1 cellular context compared by ENCODE assay signal in the genomic region with DNA sequence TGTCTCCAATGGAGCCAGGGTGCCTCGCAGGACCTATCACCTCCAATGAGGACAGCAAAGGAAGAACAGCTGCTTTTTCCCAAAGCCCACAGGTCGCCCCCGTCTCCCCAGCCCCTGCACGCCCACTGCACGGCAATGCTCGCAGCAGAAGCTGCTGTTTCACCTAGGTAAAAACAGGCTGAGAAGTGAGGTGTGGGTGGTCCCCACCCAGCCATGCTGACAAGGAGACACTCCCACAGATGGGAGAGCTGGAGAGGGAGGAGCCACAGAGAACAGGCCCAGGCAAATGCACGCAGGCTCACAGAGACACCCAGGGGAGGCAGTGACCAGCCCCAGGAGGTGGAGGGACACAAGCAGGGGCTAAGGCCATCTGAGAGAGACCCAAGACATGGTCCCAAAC.
TF ChIP-seq lines count a peak whose summit lies in the region.

No MANE protein-coding gene starts in this region.

TF ChIP-seq in neural cell, 6 proteins besides CTCF, POLR2A, EP300 and RAD21 (continued from another document):
- TF ChIP-seq, protein P1, sequence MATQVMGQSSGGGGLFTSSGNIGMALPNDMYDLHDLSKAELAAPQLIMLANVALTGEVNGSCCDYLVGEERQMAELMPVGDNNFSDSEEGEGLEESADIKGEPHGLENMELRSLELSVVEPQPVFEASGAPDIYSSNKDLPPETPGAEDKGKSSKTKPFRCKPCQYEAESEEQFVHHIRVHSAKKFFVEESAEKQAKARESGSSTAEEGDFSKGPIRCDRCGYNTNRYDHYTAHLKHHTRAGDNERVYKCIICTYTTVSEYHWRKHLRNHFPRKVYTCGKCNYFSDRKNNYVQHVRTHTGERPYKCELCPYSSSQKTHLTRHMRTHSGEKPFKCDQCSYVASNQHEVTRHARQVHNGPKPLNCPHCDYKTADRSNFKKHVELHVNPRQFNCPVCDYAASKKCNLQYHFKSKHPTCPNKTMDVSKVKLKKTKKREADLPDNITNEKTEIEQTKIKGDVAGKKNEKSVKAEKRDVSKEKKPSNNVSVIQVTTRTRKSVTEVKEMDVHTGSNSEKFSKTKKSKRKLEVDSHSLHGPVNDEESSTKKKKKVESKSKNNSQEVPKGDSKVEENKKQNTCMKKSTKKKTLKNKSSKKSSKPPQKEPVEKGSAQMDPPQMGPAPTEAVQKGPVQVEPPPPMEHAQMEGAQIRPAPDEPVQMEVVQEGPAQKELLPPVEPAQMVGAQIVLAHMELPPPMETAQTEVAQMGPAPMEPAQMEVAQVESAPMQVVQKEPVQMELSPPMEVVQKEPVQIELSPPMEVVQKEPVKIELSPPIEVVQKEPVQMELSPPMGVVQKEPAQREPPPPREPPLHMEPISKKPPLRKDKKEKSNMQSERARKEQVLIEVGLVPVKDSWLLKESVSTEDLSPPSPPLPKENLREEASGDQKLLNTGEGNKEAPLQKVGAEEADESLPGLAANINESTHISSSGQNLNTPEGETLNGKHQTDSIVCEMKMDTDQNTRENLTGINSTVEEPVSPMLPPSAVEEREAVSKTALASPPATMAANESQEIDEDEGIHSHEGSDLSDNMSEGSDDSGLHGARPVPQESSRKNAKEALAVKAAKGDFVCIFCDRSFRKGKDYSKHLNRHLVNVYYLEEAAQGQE (IDR thresholded peaks at IDR 0.05; ENCODE audit: borderline replicate concordance), result no peak
- TF ChIP-seq EZH2 (IDR thresholded peaks at IDR 0.05; ENCODE audit: borderline replicate concordance, insufficient read depth, low read length, poor library complexity, severe bottlenecking), result no peak
TF ChIP-seq in neural cell: peak in this region for 0.
